15 cellular contexts compared by ENCODE assay signal in the genomic region with DNA sequence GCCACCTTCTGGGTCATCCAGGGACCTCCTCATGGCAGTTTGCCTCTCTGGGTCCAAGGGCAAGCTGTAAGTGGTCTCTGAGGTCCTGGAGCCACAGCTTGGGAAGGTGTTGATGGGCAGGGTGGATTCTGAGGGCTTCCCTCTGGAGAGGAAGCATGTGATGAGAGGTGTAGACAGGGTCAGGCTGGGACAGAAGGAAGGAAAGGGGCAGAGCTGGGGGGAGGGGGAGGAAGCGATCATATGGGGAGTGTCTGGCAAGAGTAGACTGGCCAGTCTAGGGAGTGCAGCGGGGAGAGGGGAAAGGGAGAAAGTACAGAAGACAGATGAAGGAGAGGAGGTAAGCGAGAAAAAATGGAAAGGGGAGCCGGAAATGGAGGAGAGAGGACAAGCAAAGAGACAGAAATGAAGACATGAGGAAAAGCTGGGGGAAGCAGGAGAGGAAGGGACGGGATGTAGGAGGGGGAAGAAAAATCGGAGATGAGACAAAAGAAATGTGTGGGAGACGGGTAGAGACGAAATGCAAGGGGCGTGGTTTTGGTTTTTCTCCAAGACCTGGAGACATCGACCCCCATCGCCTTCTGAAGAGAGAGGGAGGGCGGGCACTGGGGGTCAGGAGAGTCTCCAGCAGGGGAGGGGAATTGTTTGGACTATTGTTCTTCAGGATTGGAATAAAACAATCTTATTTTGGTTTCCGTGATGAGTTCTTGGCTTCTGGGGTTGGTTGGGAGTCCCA. TPM values are rescaled to one million over a fixed set of nuclear protein-coding genes. Genes with fewer than 3 reads are reported as not detected.
DNase-seq lines count a peak whose midpoint lies in the region; ATAC-seq and TF ChIP-seq lines count a peak whose summit lies in the region.
"Had no signal": no experiment of that assay in that cellular context is flagged by ENCODE, and none has a peak within 500 bp of the region (broad histone marks: within the 10 kb centered on the region; RNA-seq: fewer than 3 reads in every experiment).

No MANE protein-coding gene starts in this region.

- peak overlapping the region in 1 of 10 donors; percentile 31 for H3K27ac ChIP-seq in heart right ventricle
- H3K27ac ChIP-seq: esophagus squamous epithelium, ovary, thoracic aorta had no signal

- no peak overlapping the region for H3K4me3 ChIP-seq in heart right ventricle
- H3K4me3 ChIP-seq: esophagus squamous epithelium, ovary, thoracic aorta had no signal

- no peaks in the 10 kb centered on the region for H3K27me3 ChIP-seq in heart right ventricle
- H3K27me3 ChIP-seq: ovary had no signal

- H3K27me3 Mint-ChIP-seq in activated CD4-positive, alpha-beta T cell treated with anti-CD3 and anti-CD28 coated beads, Interleukin-2, amount 10 ng/mL, durations not matched to agents 24 days and 14 days: no peaks in the 10 kb centered on the region
- no peaks in the 10 kb centered on the region for H3K27me3 Mint-ChIP-seq in progenitor cell of endocrine pancreas

- no peak for DNase-seq in activated CD4-positive, alpha-beta T cell treated with anti-CD3 and anti-CD28 coated beads, Interleukin-2, amount 10 ng/mL, durations not matched to agents 24 days and 14 days
- DNase-seq in activated CD4-positive, alpha-beta T cell treated with anti-CD3 and anti-CD28 coated beads, Interleukin-2, amount 50 U/mL, for 4 hours: no peak
- no peak for DNase-seq in heart right ventricle
- DNase-seq in stimulated activated effector memory CD8-positive, alpha-beta T cell treated with anti-CD3 and anti-CD28 coated beads, Interleukin-12 subunit alpha, Interleukin-12 subunit beta, amount 100 ng/mL, for 72 hours (ENCODE audit: low spot score in 2 of 2): no peak
- no peak for DNase-seq in OCI-M2 (lab: John Stamatoyannopoulos, UW; ENCODE audit: unreplicated experiment)
- DNase-seq in DMS114 treated with DMSO at 0.1 percent for 48 hours (lab: John Stamatoyannopoulos, UW; ENCODE audit: unreplicated experiment): no peak
- DNase-seq in progenitor cell of endocrine pancreas (ENCODE audit: low spot score, unreplicated experiment): no peak
- DNase-seq: esophagus squamous epithelium, NCI-H1417, NCI-H510A treated with DMSO at 0.1 percent for 48 hours, RPMI8226 had no signal

- H3K36me3 ChIP-seq in heart right ventricle: peaks cover 0 to 3% (median 0%) of the 10 kb centered on the region in 9 donors
- H3K36me3 ChIP-seq: ovary, thoracic aorta had no signal

- no peaks in the 10 kb centered on the region for H3K9me3 ChIP-seq in heart right ventricle
- H3K9me3 ChIP-seq: esophagus squamous epithelium, ovary, thoracic aorta had no signal

- H3K4me1 ChIP-seq in heart right ventricle: peaks cover 0 to 16% (median 12%) of the 10 kb centered on the region in 9 donors

- peak overlapping the region; percentile 14 for H3K27ac Mint-ChIP-seq in activated CD4-positive, alpha-beta T cell treated with anti-CD3 and anti-CD28 coated beads, Interleukin-2, amount 10 ng/mL, durations not matched to agents 24 days and 14 days
- H3K27ac Mint-ChIP-seq in stimulated activated effector memory CD8-positive, alpha-beta T cell treated with anti-CD3 and anti-CD28 coated beads, Interleukin-12 subunit alpha, Interleukin-12 subunit beta, amount 100 ng/mL, for 72 hours: peak overlapping the region; percentile 46
- H3K27ac Mint-ChIP-seq in progenitor cell of endocrine pancreas: no peak overlapping the region
- H3K27ac Mint-ChIP-seq: memory B cell had no signal

- peaks cover 3% of the 10 kb centered on the region for H3K36me3 Mint-ChIP-seq in activated CD4-positive, alpha-beta T cell treated with anti-CD3 and anti-CD28 coated beads, Interleukin-2, amount 10 ng/mL, durations not matched to agents 24 days and 14 days (ENCODE audit: low read depth)
- peaks cover 7% of the 10 kb centered on the region for H3K36me3 Mint-ChIP-seq in stimulated activated effector memory CD8-positive, alpha-beta T cell treated with anti-CD3 and anti-CD28 coated beads, Interleukin-12 subunit alpha, Interleukin-12 subunit beta, amount 100 ng/mL, for 72 hours
- H3K36me3 Mint-ChIP-seq in progenitor cell of endocrine pancreas (ENCODE audit: insufficient read depth): peaks cover 6% of the 10 kb centered on the region

- ATAC-seq in SK-N-SH treated with all-trans-retinoic acid at 6 μM for 48 hours: peak; percentile 25; the same call in 2 of the 3 replicates
- peak; percentile 32 to 79 (median 58) for ATAC-seq in heart right ventricle
- no peak for ATAC-seq in stimulated activated effector memory CD8-positive, alpha-beta T cell treated with anti-CD3 and anti-CD28 coated beads, Interleukin-12 subunit alpha, Interleukin-12 subunit beta, amount 100 ng/mL, for 72 hours

- H3K4me1 Mint-ChIP-seq in activated CD4-positive, alpha-beta T cell treated with anti-CD3 and anti-CD28 coated beads, Interleukin-2, amount 10 ng/mL, durations not matched to agents 24 days and 14 days: peaks cover 5% of the 10 kb centered on the region
- H3K4me1 Mint-ChIP-seq in stimulated activated effector memory CD8-positive, alpha-beta T cell treated with anti-CD3 and anti-CD28 coated beads, Interleukin-12 subunit alpha, Interleukin-12 subunit beta, amount 100 ng/mL, for 72 hours: peaks cover 18% of the 10 kb centered on the region
- H3K4me1 Mint-ChIP-seq in progenitor cell of endocrine pancreas (ENCODE audit: low read depth): no peaks in the 10 kb centered on the region

- no peak for TF ChIP-seq CTCF in heart right ventricle (IDR thresholded peaks at IDR 0.05)
- TF ChIP-seq CTCF in progenitor cell of endocrine pancreas (IDR thresholded peaks at IDR 0.05; ENCODE audit: unreplicated experiment): no peak

- H3K9me3 Mint-ChIP-seq in activated CD4-positive, alpha-beta T cell treated with anti-CD3 and anti-CD28 coated beads, Interleukin-2, amount 10 ng/mL, durations not matched to agents 24 days and 14 days: no peaks in the 10 kb centered on the region
- no peaks in the 10 kb centered on the region for H3K9me3 Mint-ChIP-seq in stimulated activated effector memory CD8-positive, alpha-beta T cell treated with anti-CD3 and anti-CD28 coated beads, Interleukin-12 subunit alpha, Interleukin-12 subunit beta, amount 100 ng/mL, for 72 hours
- no peaks in the 10 kb centered on the region for H3K9me3 Mint-ChIP-seq in progenitor cell of endocrine pancreas (ENCODE audit: low read depth)
- H3K9me3 Mint-ChIP-seq: memory B cell had no signal

- WGBS in heart right ventricle, 2 donors: 31 to 33% methylated on average over 13 of the region's 13 CpGs

- no peak overlapping the region for H3K4me3 Mint-ChIP-seq in activated CD4-positive, alpha-beta T cell treated with anti-CD3 and anti-CD28 coated beads, Interleukin-2, amount 10 ng/mL, durations not matched to agents 24 days and 14 days
- no peak overlapping the region for H3K4me3 Mint-ChIP-seq in stimulated activated effector memory CD8-positive, alpha-beta T cell treated with anti-CD3 and anti-CD28 coated beads, Interleukin-12 subunit alpha, Interleukin-12 subunit beta, amount 100 ng/mL, for 72 hours
- H3K4me3 Mint-ChIP-seq in progenitor cell of endocrine pancreas (ENCODE audit: low read depth): no peak overlapping the region
- H3K4me3 Mint-ChIP-seq: memory B cell had no signal

- intact Hi-C loops in activated CD4-positive, alpha-beta T cell treated with anti-CD3 and anti-CD28 coated beads, Interleukin-2, amount 10 ng/mL, durations not matched to agents 24 days and 14 days (cut with micrococcal nuclease): no loop called here
- intact Hi-C loops in heart right ventricle (cut with DNase I): no loop called here

TF ChIP-seq in SK-N-SH treated with all-trans-retinoic acid at 6 μM for 48 hours, 23 proteins besides CTCF, POLR2A, EP300 and RAD21 (continues in another document):
- TF ChIP-seq PATZ1 (CRISPR knock-in tag; IDR thresholded peaks at IDR 0.05; ENCODE audit: borderline replicate concordance): no peak
- TF ChIP-seq ZNF8 (CRISPR knock-in tag; IDR thresholded peaks at IDR 0.05): no peak
- TF ChIP-seq SNAI2 (CRISPR knock-in tag; IDR thresholded peaks at IDR 0.05): no peak
- no peak for TF ChIP-seq GLIS3 (CRISPR knock-in tag; IDR thresholded peaks at IDR 0.05)
- TF ChIP-seq ISL1 (CRISPR knock-in tag; IDR thresholded peaks at IDR 0.05): no peak
- no peak for TF ChIP-seq CSDC2 (CRISPR knock-in tag; IDR thresholded peaks at IDR 0.05)
- TF ChIP-seq BACH2 (CRISPR knock-in tag; IDR thresholded peaks at IDR 0.05; ENCODE audit: borderline replicate concordance): no peak
- TF ChIP-seq PPARA (CRISPR knock-in tag; IDR thresholded peaks at IDR 0.05; ENCODE audit: borderline replicate concordance): no peak
- TF ChIP-seq RARB (CRISPR knock-in tag; IDR thresholded peaks at IDR 0.05): no peak
- no peak for TF ChIP-seq ZC3H10 (CRISPR knock-in tag; IDR thresholded peaks at IDR 0.05)
- TF ChIP-seq ESRRG (CRISPR knock-in tag; IDR thresholded peaks at IDR 0.05): no peak

RNA-seq across cellular contexts. Expression of gene ZSWIM9, which starts 26.6 kb away (rescaled TPM):
- total RNA-seq in activated CD4-positive, alpha-beta T cell treated with anti-CD3 and anti-CD28 coated beads, Interleukin-2, amount 10 ng/mL, durations not matched to agents 24 days and 14 days: 8.0 and 9.9 TPM in 2 replicates
- total RNA-seq in heart right ventricle (1 to 10 TPM; 5.5 to 8.5 (median 6.6) TPM), progenitor cell of endocrine pancreas (10.3 and 11.8 TPM in 2 replicates)
- 1 to 10 TPM; 3.8 to 4.1 TPM for polyA plus RNA-seq in heart right ventricle

RNA-seq across cellular contexts. Expression of gene LIG1, which starts 27.0 kb away (rescaled TPM):
- 138 and 144 TPM in 2 replicates for total RNA-seq in activated CD4-positive, alpha-beta T cell treated with anti-CD3 and anti-CD28 coated beads, Interleukin-2, amount 10 ng/mL, durations not matched to agents 24 days and 14 days
- total RNA-seq in heart right ventricle (1 to 10 TPM; 1.8 to 8.5 (median 3.5) TPM), progenitor cell of endocrine pancreas (90.4 and 91.0 TPM in 2 replicates)
- 1 to 10 TPM; 5.2 to 9.9 TPM for polyA plus RNA-seq in heart right ventricle

RNA-seq across cellular contexts. Expression of gene CARD8, which starts 58.6 kb away (rescaled TPM):
- total RNA-seq in activated CD4-positive, alpha-beta T cell treated with anti-CD3 and anti-CD28 coated beads, Interleukin-2, amount 10 ng/mL, durations not matched to agents 24 days and 14 days: 125 and 127 TPM in 2 replicates
- total RNA-seq in heart right ventricle: 10 to 100 TPM; 19.5 to 49.5 (median 29.4) TPM
- 10 to 100 TPM; 18.9 to 44.2 TPM for polyA plus RNA-seq in heart right ventricle
- total RNA-seq in progenitor cell of endocrine pancreas: 60.9 and 64.6 TPM in 2 replicates
